19 cellular contexts compared by ENCODE assay signal in genomic region chr3:101042996-101043686, GRCh38. TPM values are rescaled to one million over a fixed set of nuclear protein-coding genes. Genes with fewer than 3 reads are reported as not detected.
DNase-seq lines count a peak whose midpoint lies in the region; ATAC-seq and TF ChIP-seq lines count a peak whose summit lies in the region.
"Had no signal": no experiment of that assay in that cellular context is flagged by ENCODE, and none has a peak within 500 bp of the region (broad histone marks: within the 10 kb centered on the region; RNA-seq: fewer than 3 reads in every experiment).

No MANE protein-coding gene starts in this region.

- intact Hi-C loops in IMR-90 (cut with micrococcal nuclease): no loop called here

- POLR2A ChIA-PET in IMR-90 (lab: Charles Lee; ENCODE audit: unreplicated experiment) (no interaction called here), GM10248 (lab: Yijun Ruan, JAX) (no interaction called here)

- in situ Hi-C loops in IMR-90 (cut with MboI; ENCODE audit: low sequenced_read_pairs) (no loop called here), astrocyte of the spinal cord (cut with HindIII; ENCODE audit: low sequenced_read_pairs) (no loop called here)

- no peak for TF ChIP-seq POLR2A in IMR-90 (IDR thresholded peaks at IDR 0.05; ENCODE audit: low read depth, low read length)

- H3K36me3 ChIP-seq in IMR-90 (ENCODE audit: control insufficient read depth, insufficient read depth, low read length) (no peaks in the 10 kb centered on the region), mesenchymal stem cell (ENCODE audit: control insufficient read depth in 1 of 2, insufficient read depth in 2 of 2, low read depth in 1 of 2, low read length in 2 of 2) (no peaks in the 10 kb centered on the region)
- H3K36me3 ChIP-seq: brain microvascular endothelial cell, spleen had no signal

- no peak overlapping the region for H3K56ac ChIP-seq in IMR-90 (ENCODE audit: extremely low read depth, insufficient read depth, low read length)

- ATAC-seq in IMR-90 (ENCODE audit: low read depth) (peak; percentile 56), HG03097 (IDR thresholded peaks at IDR 0.05; ENCODE audit: low FRiP score, unreplicated experiment) (no peak)
- ATAC-seq: CD8-positive, alpha-beta T cell; left lobe of liver had no signal

- dilution Hi-C loops in IMR-90 (cut with HindIII; ENCODE audit: low sequenced_read_pairs, unreplicated experiment): no loop called here

- DNase-seq in AG09309 (ENCODE audit: low read depth) (peak; percentile 55), IMR-90 (peak; percentile 76), astrocyte of the spinal cord (ENCODE audit: low read depth, low spot score) (peak; percentile 25), mesenchymal stem cell (peak; percentile 7), HUDEP-2 (lab: John Stamatoyannopoulos, UW; ENCODE audit: unreplicated experiment in 76 of 76) (no peak), ecto neural progenitor cell (ENCODE audit: low spot score) (no peak), GM10248 (ENCODE audit: extremely low spot score) (no peak)
- DNase-seq: activated CD4-positive, CD25-positive, alpha-beta regulatory T cell treated with anti-CD3 and anti-CD28 coated beads, Interleukin-2, amount 50 U/mL, for 72 hours; activated CD8-positive, alpha-beta memory T cell treated with anti-CD3 and anti-CD28 coated beads for 24 hours; brain microvascular endothelial cell; CD8-positive, alpha-beta T cell; midbrain; NCI-H187; NCI-H446; spleen; stimulated activated CD8-positive, alpha-beta memory T cell treated with anti-CD3 and anti-CD28 coated beads, Interleukin-4, amount 100 ng/mL, for 48 hours; T1000 had no signal

- peak overlapping the region; percentile 8; the same call in 1 of the 2 replicates for H3K4me2 ChIP-seq in IMR-90 (ENCODE audit: low read depth, low read length)
- no peak overlapping the region for H3K4me2 ChIP-seq in mesenchymal stem cell (ENCODE audit: low read length, poor library complexity, severe bottlenecking)

- peaks cover 3% of the 10 kb centered on the region; the same call in 1 of the 2 replicates for H3K4me1 ChIP-seq in IMR-90 (ENCODE audit: control insufficient read depth, insufficient read depth, low read length)
- H3K4me1 ChIP-seq in mesenchymal stem cell (ENCODE audit: control insufficient read depth, insufficient read depth, low read depth, low read length): no peaks in the 10 kb centered on the region
- H3K4me1 ChIP-seq: spleen had no signal

- H2AK5ac ChIP-seq in IMR-90 (ENCODE audit: low read depth, low read length) (no peak overlapping the region), mesenchymal stem cell (ENCODE audit: low read length, severe bottlenecking) (no peak overlapping the region)

- no peak overlapping the region for H4K5ac ChIP-seq in IMR-90 (ENCODE audit: low read depth, low read length)

- H3K4me3 ChIP-seq in AG09309 (ENCODE audit: control insufficient read depth, low read depth, low read length) (no peak overlapping the region), IMR-90 (ENCODE audit: insufficient read depth, low read depth, low read length) (no peak overlapping the region), astrocyte of the spinal cord (ENCODE audit: low read depth, low read length) (no peak overlapping the region), mesenchymal stem cell (ENCODE audit: insufficient read depth in 1 of 2, low read depth in 1 of 2, low read length in 2 of 2) (no peak overlapping the region)
- H3K4me3 ChIP-seq: spleen had no signal

- H3K14ac ChIP-seq in IMR-90 (replicated peaks; ENCODE audit: low read depth, low read length): no peak overlapping the region
- H3K14ac ChIP-seq in mesenchymal stem cell (ENCODE audit: low read length in 2 of 2): no peak overlapping the region

- H3K18ac ChIP-seq in IMR-90 (ENCODE audit: low read depth, low read length) (peak overlapping the region; percentile 4; the same call in 1 of the 2 replicates), mesenchymal stem cell (ENCODE audit: low read depth in 1 of 2, low read length in 2 of 2) (no peak overlapping the region)

- no peak overlapping the region for H2AK9ac ChIP-seq in IMR-90 (replicated peaks; ENCODE audit: low read depth, low read length, poor library complexity)

- H3K9me3 ChIP-seq in IMR-90 (ENCODE audit: control insufficient read depth, insufficient read depth, low read length): no peaks in the 10 kb centered on the region
- no peaks in the 10 kb centered on the region for H3K9me3 ChIP-seq in mesenchymal stem cell (ENCODE audit: control insufficient read depth, low read length)

- no peak overlapping the region for H2BK120ac ChIP-seq in IMR-90 (ENCODE audit: low read depth, low read length)
- H2BK120ac ChIP-seq in mesenchymal stem cell (ENCODE audit: low read depth, low read length): no peak overlapping the region

- H2BK15ac ChIP-seq in IMR-90 (ENCODE audit: low read depth, low read length) (no peak overlapping the region), mesenchymal stem cell (ENCODE audit: low read depth, poor library complexity, severe bottlenecking) (no peak overlapping the region)

- H3K4ac ChIP-seq in IMR-90 (ENCODE audit: low read depth, low read length) (no peak overlapping the region), mesenchymal stem cell (ENCODE audit: low read depth in 1 of 2, low read length in 2 of 2) (no peak overlapping the region)

- H3K27me3 ChIP-seq in IMR-90 (ENCODE audit: control insufficient read depth, insufficient read depth, low read length) (no peaks in the 10 kb centered on the region), mesenchymal stem cell (ENCODE audit: control insufficient read depth in 1 of 2, insufficient read depth in 1 of 2, low read length in 2 of 2) (no peaks in the 10 kb centered on the region)
- H3K27me3 ChIP-seq: brain microvascular endothelial cell, spleen had no signal

- H4K8ac ChIP-seq in IMR-90 (ENCODE audit: low read depth in 2 of 2, low read length in 2 of 2) (no peak overlapping the region), mesenchymal stem cell (ENCODE audit: low read length) (no peak overlapping the region)

- H2BK12ac ChIP-seq in mesenchymal stem cell (ENCODE audit: low read length in 2 of 2): no peak overlapping the region

- H3K79me1 ChIP-seq in IMR-90 (ENCODE audit: low read depth in 1 of 2, low read length in 2 of 2) (no peaks in the 10 kb centered on the region), mesenchymal stem cell (replicated peaks; ENCODE audit: low read length, poor library complexity, severe bottlenecking) (no peaks in the 10 kb centered on the region)

- H2BK5ac ChIP-seq in IMR-90 (ENCODE audit: low read depth, low read length, poor library complexity, severe bottlenecking) (peak overlapping the region; percentile 54), mesenchymal stem cell (ENCODE audit: low read depth, low read length, poor library complexity, severe bottlenecking) (no peak overlapping the region)

- no peak overlapping the region for H3K23ac ChIP-seq in IMR-90 (ENCODE audit: low read depth, low read length)
- no peak overlapping the region for H3K23ac ChIP-seq in mesenchymal stem cell (ENCODE audit: low read length in 2 of 2)

- H3K9ac ChIP-seq in IMR-90 (ENCODE audit: low read depth, low read length) (no peak overlapping the region), mesenchymal stem cell (ENCODE audit: low read length) (peak overlapping the region; percentile 3)

- CTCF ChIA-PET in IMR-90 (lab: Yijun Ruan, JAX): interaction anchor here (0.6 to 1.4 kb wide), 2 partner anchors 12 to 25 kb away, joined by 3 read pairs; no protein-coding TSS in a partner anchor
- CTCF ChIA-PET in GM10248 (lab: Yijun Ruan, JAX): interaction anchor here (1.0 to 1.5 kb wide), 2 partner anchors 8 to 10 kb away, joined by 4 to 6 read pairs; no protein-coding TSS in a partner anchor

- no peaks in the 10 kb centered on the region for H4K20me1 ChIP-seq in IMR-90 (ENCODE audit: insufficient read depth, low read length)

- no peak overlapping the region for H4K91ac ChIP-seq in IMR-90 (ENCODE audit: insufficient read depth, low read depth, low read length)
- H4K91ac ChIP-seq in mesenchymal stem cell (ENCODE audit: low read length): no peak overlapping the region

- H3K9me1 ChIP-seq in IMR-90 (ENCODE audit: insufficient read depth, low read length): no peaks in the 10 kb centered on the region

- no TSS peak for BruUV-seq in IMR-90 (replicated peaks; lab: Mats Ljungman, UMichigan)

- no peak overlapping the region for H2AFZ ChIP-seq in IMR-90 (replicated peaks; ENCODE audit: low read length, poor library complexity)
- no peak overlapping the region for H2AFZ ChIP-seq in mesenchymal stem cell (ENCODE audit: low read depth, low read length)

- H3K27ac ChIP-seq in IMR-90 (ENCODE audit: insufficient read depth, low read length) (no peak overlapping the region), mesenchymal stem cell (ENCODE audit: low read length, poor library complexity, severe bottlenecking) (no peak overlapping the region)
- H3K27ac ChIP-seq: brain microvascular endothelial cell, spleen had no signal

- H2BK20ac ChIP-seq in IMR-90 (ENCODE audit: low read depth, low read length): 0 out of 2 replicates have a peak overlapping the region, but pooled peaks have one; percentile 6

- TF ChIP-seq CTCF in AG09309 (IDR thresholded peaks at IDR 0.05; ENCODE audit: control insufficient read depth, insufficient read depth, low read depth, low read length, missing control alignments): no peak
- no peak for TF ChIP-seq CTCF in IMR-90 (conservative IDR thresholded peaks at IDR 0.05; ENCODE audit: low read depth, low read length)
- TF ChIP-seq CTCF in astrocyte of the spinal cord (IDR thresholded peaks at IDR 0.05; ENCODE audit: low read depth, low read length): no peak
- no peak for TF ChIP-seq CTCF in GM10248 (IDR thresholded peaks at IDR 0.05; ENCODE audit: control extremely low read depth, extremely low read depth, low read depth, missing control alignments)

- no peak for TF ChIP-seq RAD21 in IMR-90 (IDR thresholded peaks at IDR 0.05; ENCODE audit: low read length)

TF ChIP-seq in IMR-90, 13 proteins besides CTCF, POLR2A, EP300 and RAD21 (continues in another document):
- no peak for TF ChIP-seq MAZ (IDR thresholded peaks at IDR 0.05; ENCODE audit: borderline replicate concordance, low read depth, low read length)
- no peak for TF ChIP-seq NFE2L2 (IDR thresholded peaks at IDR 0.05; ENCODE audit: low read depth, low read length)
- TF ChIP-seq MXI1 (IDR thresholded peaks at IDR 0.05; ENCODE audit: borderline replicate concordance, low read depth, low read length): no peak
- TF ChIP-seq CEBPB (IDR thresholded peaks at IDR 0.05; ENCODE audit: low read depth, low read length): no peak

RNA-seq across cellular contexts. Expression of gene ABI3BP, which starts 49.9 kb away (rescaled TPM):
- total RNA-seq in IMR-90 (2012; rRNA removed): 3.0 and 4.2 TPM in 2 replicates
- 23.6 and 26.7 TPM in 2 replicates for polyA plus RNA-seq in IMR-90 (2012; rRNA removed)
- polyA plus RNA-seq in IMR-90 (2012; cell fraction: cytosol; rRNA removed): 6.6 and 9.1 TPM in 2 replicates
- 12.3 and 46.3 TPM in 2 replicates for polyA plus RNA-seq in IMR-90 (2012; cell fraction: nucleus; rRNA removed; ENCODE audit: low replicate concordance)
- 1.5 TPM for polyA plus RNA-seq in mesenchymal stem cell (2013, experiment 1 of 2)
- 1.2 TPM for polyA plus RNA-seq in mesenchymal stem cell (2013, experiment 2 of 2)
- total RNA-seq: CD8-positive, alpha-beta T cell had no signal

Comparison
In these comparisons a context has a peak if more than half of its experiments do, and no peak if none do; other contexts are left out.
1. DNase-seq: peak in AG09309 (single experiment), IMR-90 (single experiment), astrocyte of the spinal cord (single experiment) and mesenchymal stem cell (single experiment); none in HUDEP-2 (0 of 76), ecto neural progenitor cell (single experiment) and GM10248 (single experiment).